ENCODE assay signal across 14 cellular contexts in genomic region chr14:73252491-73253322, GRCh38. TPM values are rescaled to one million over a fixed set of nuclear protein-coding genes. Genes with fewer than 3 reads are reported as not detected.
A peak's percentile ranks its signal among the peaks of the same experiment; 100 is the strongest.
DNase-seq lines count a peak whose midpoint lies in the region; ATAC-seq, FAIRE-seq and TF ChIP-seq lines count a peak whose summit lies in the region.
"Had no signal": no experiment of that assay in that cellular context is flagged by ENCODE, and none has a peak within 500 bp of the region (broad histone marks: within the 10 kb centered on the region; RNA-seq: fewer than 3 reads in every experiment).

No MANE protein-coding gene starts in this region.

- H3K27ac ChIP-seq in RWPE2 (ENCODE audit: poor library complexity, severe bottlenecking) (no peak overlapping the region), HepG2 (ENCODE audit: extremely low read length, insufficient read depth, low read length) (no peak overlapping the region), osteoblast (ENCODE audit: low read depth, low read length) (no peak overlapping the region)
- H3K27ac ChIP-seq: A549 had no signal

- POLR2A ChIA-PET in HepG2 (lab: Yijun Ruan, JAX) (no interaction called here), MCF 10A (lab: Yijun Ruan, JAX) (no interaction called here)

- H3K79me2 ChIP-seq in HepG2 (ENCODE audit: insufficient read depth, low read length) (no peaks in the 10 kb centered on the region), osteoblast (ENCODE audit: insufficient read depth, low read length) (no peaks in the 10 kb centered on the region)

- TF ChIP-seq EP300 in HepG2 (IDR thresholded peaks at IDR 0.05; ENCODE audit: low read depth in 2 of 2, low read length in 2 of 2): no peak
- TF ChIP-seq EP300 in HepG2 (CRISPR knock-in tag; IDR thresholded peaks at IDR 0.05; ENCODE audit: borderline replicate concordance): no peak

- 60% methylated on average over 5 of the region's 29 CpGs for WGBS in HepG2 (ENCODE audit: low lambda C conversion rate)

- FAIRE-seq in HepG2 (lab: Jason Lieb, UNC): no peak
- FAIRE-seq in H54 (lab: Jason Lieb, UNC): no peak
- FAIRE-seq: A549 had no signal

- no peak for TF ChIP-seq RAD21 in HepG2 (CRISPR knock-in tag; IDR thresholded peaks at IDR 0.05)

- H3K4me1 ChIP-seq in RWPE2 (ENCODE audit: insufficient read depth, poor library complexity, severe bottlenecking) (peaks cover 3% of the 10 kb centered on the region), HepG2 (ENCODE audit: insufficient read depth, low read length) (peaks cover 10% of the 10 kb centered on the region; the same call in 1 of the 2 replicates), osteoblast (ENCODE audit: insufficient read depth, low read length) (peaks cover 7% of the 10 kb centered on the region)
- H3K4me1 ChIP-seq: A549, Caco-2 had no signal

- H3K36me3 Mint-ChIP-seq in MCF 10A (ENCODE audit: insufficient read depth, unreplicated experiment): no peaks in the 10 kb centered on the region
- H3K36me3 Mint-ChIP-seq: CD8-positive, alpha-beta memory T cell had no signal

- H3K27me3 Mint-ChIP-seq in MCF 10A (ENCODE audit: insufficient read depth, unreplicated experiment): no peaks in the 10 kb centered on the region
- H3K27me3 Mint-ChIP-seq: CD8-positive, alpha-beta memory T cell had no signal

- no peak overlapping the region for H3K4me3 Mint-ChIP-seq in MCF 10A (ENCODE audit: unreplicated experiment)
- H3K4me3 Mint-ChIP-seq: CD8-positive, alpha-beta memory T cell; GM23338; H9 had no signal

- no peak overlapping the region for H3K4me2 ChIP-seq in HepG2 (ENCODE audit: low read depth, low read length)
- H3K4me2 ChIP-seq in osteoblast (ENCODE audit: insufficient read depth, low read length): no peak overlapping the region
- H3K4me2 ChIP-seq: A549, GM23338 had no signal

- in situ Hi-C loops in HepG2 (cut with HindIII; ENCODE audit: extremely low pct_ligation_motif_present, low pct_unique_long_range_greater_than_20kb): no loop called here

- CTCF ChIA-PET in HepG2 (lab: Yijun Ruan, JAX; ENCODE audit: low intra/inter-chr PET ratio, low total read pairs) (no interaction called here), MCF 10A (lab: Yijun Ruan, JAX) (no interaction called here)

- BruUV-seq in HepG2 (replicated peaks; lab: Mats Ljungman, UMichigan) (no TSS peak), MCF 10A (replicated peaks; lab: Mats Ljungman, UMichigan) (no TSS peak)

- no peaks in the 10 kb centered on the region for H3K9me3 Mint-ChIP-seq in MCF 10A (ENCODE audit: unreplicated experiment)
- H3K9me3 Mint-ChIP-seq: CD8-positive, alpha-beta memory T cell; GM23338; H9 had no signal

- H4K20me1 ChIP-seq in HepG2 (ENCODE audit: insufficient read depth, low read length) (no peaks in the 10 kb centered on the region), osteoblast (ENCODE audit: insufficient read depth, low read length) (no peaks in the 10 kb centered on the region)

- DNase-seq in RWPE2 (ENCODE audit: low spot score) (peak; percentile 78), HepG2 (ENCODE audit: low spot score) (no peak), osteoblast (ENCODE audit: insufficient read length, low spot score, missing footprints) (peak; percentile 41), MV-4-11 (lab: John Stamatoyannopoulos, UW) (no peak), AML-193 (lab: John Stamatoyannopoulos, UW) (no peak), H54 (ENCODE audit: insufficient read length, low spot score) (no peak), MCF 10A (ENCODE audit: unreplicated experiment) (no peak)
- DNase-seq: Caco-2, DMS53, GF-D8, H9 had no signal

- no peak overlapping the region for H3K27ac Mint-ChIP-seq in MCF 10A (ENCODE audit: low read depth, unreplicated experiment)
- H3K27ac Mint-ChIP-seq: CD8-positive, alpha-beta memory T cell; GM23338; H9 had no signal

- H3K4me1 Mint-ChIP-seq in MCF 10A (ENCODE audit: insufficient read depth, unreplicated experiment): peaks cover 12% of the 10 kb centered on the region

- no peaks in the 10 kb centered on the region for H3K36me3 ChIP-seq in RWPE2 (ENCODE audit: low read depth)
- H3K36me3 ChIP-seq in HepG2 (replicated peaks in 1 of 2; ENCODE audit: control insufficient read depth in 1 of 2, insufficient read depth in 2 of 2, low read length in 2 of 2): no peaks in the 10 kb centered on the region
- H3K36me3 ChIP-seq in osteoblast (ENCODE audit: insufficient read depth, low read length): no peaks in the 10 kb centered on the region

- no peak overlapping the region for H3K9ac ChIP-seq in HepG2 (ENCODE audit: insufficient read depth, low read depth, low read length)

- intact Hi-C loops in HepG2 (cut with micrococcal nuclease; ENCODE audit: unreplicated experiment): no loop called here
- intact Hi-C loops in MCF 10A (cut with micrococcal nuclease): no loop called here

- TF ChIP-seq POLR2A in HepG2 (IDR thresholded peaks at IDR 0.05; ENCODE audit: insufficient read depth in 1 of 2, low read depth in 2 of 2, low read length in 2 of 2): no peak
- TF ChIP-seq POLR2A in H54 (IDR thresholded peaks at IDR 0.05; ENCODE audit: low read depth, low read length): no peak

- H3K27me3 ChIP-seq in RWPE2 (ENCODE audit: insufficient read depth, poor library complexity, severe bottlenecking): no peaks in the 10 kb centered on the region
- H3K27me3 ChIP-seq in HepG2 (ENCODE audit: control insufficient read depth in 1 of 2, insufficient read depth in 2 of 2, low read length in 2 of 2): peaks cover 18 to 53% of the 10 kb centered on the region in 2 experiments; a peak in 4 of 5 replicates
- H3K27me3 ChIP-seq in osteoblast (ENCODE audit: insufficient read depth, low read length): no peaks in the 10 kb centered on the region

- H2AFZ ChIP-seq in HepG2 (ENCODE audit: low read length): no peak overlapping the region
- H2AFZ ChIP-seq in osteoblast (ENCODE audit: low read length): no peak overlapping the region
- H2AFZ ChIP-seq: GM23338 had no signal

- TF ChIP-seq CTCF in RWPE2 (IDR thresholded peaks at IDR 0.05; ENCODE audit: poor library complexity, severe bottlenecking): no peak
- no peak for TF ChIP-seq CTCF in HepG2 (CRISPR knock-in tag; IDR thresholded peaks at IDR 0.05)
- TF ChIP-seq CTCF in osteoblast (IDR thresholded peaks at IDR 0.05; ENCODE audit: extremely low read depth, low read depth, low read length): no peak
- no peak for TF ChIP-seq CTCF in MCF 10A (IDR thresholded peaks at IDR 0.05; ENCODE audit: unreplicated experiment)

- ATAC-seq in RWPE2 (ENCODE audit: low read depth) (no peak), HepG2 (peak; percentile 38)
- ATAC-seq: GM23338 had no signal

- no peaks in the 10 kb centered on the region for H3K9me3 ChIP-seq in RWPE2 (ENCODE audit: severe bottlenecking)
- no peaks in the 10 kb centered on the region for H3K9me3 ChIP-seq in HepG2 (ENCODE audit: low read length)
- no peaks in the 10 kb centered on the region for H3K9me3 ChIP-seq in osteoblast (ENCODE audit: low read depth, low read length)
- H3K9me3 ChIP-seq: A549, Caco-2 had no signal

- H3K4me3 ChIP-seq in RWPE2 (ENCODE audit: severe bottlenecking): no peak overlapping the region
- H3K4me3 ChIP-seq in HepG2 (replicated peaks in 1 of 3; ENCODE audit: insufficient read depth in 1 of 3, low read depth in 2 of 3, low read length in 3 of 3): no peak overlapping the region
- H3K4me3 ChIP-seq in osteoblast (ENCODE audit: insufficient read depth, low read length): no peak overlapping the region
- H3K4me3 ChIP-seq: A549, GM23338 had no signal

TF ChIP-seq in HepG2, 621 proteins besides CTCF, POLR2A, EP300 and RAD21 (continues in another document):
- TF ChIP-seq ZNF280B (CRISPR knock-in tag; IDR thresholded peaks at IDR 0.05; ENCODE audit: borderline replicate concordance) (no peak), HOXA7 (CRISPR knock-in tag; IDR thresholded peaks at IDR 0.05) (no peak), ATF3 (CRISPR knock-in tag; IDR thresholded peaks at IDR 0.05) (no peak), KLF9 (CRISPR knock-in tag; IDR thresholded peaks at IDR 0.05; ENCODE audit: low read depth) (no peak), CEBPG (CRISPR knock-in tag; IDR thresholded peaks at IDR 0.05) (no peak)

RNA-seq across cellular contexts. Expression of gene PAPLN, which starts 15.4 kb away (rescaled TPM):
- total RNA-seq in HepG2 (2016; rRNA removed; fragmentation: Illumina TruSeq; extraction: Trizol) (not detected in 2 replicates), osteoblast (5.3 and 5.8 TPM in 2 replicates), MCF 10A (2022) (2.1 and 2.8 TPM in 2 replicates)
- total RNA-seq in HepG2 (2016; cell fraction: cytosol; rRNA removed; fragmentation: Illumina TruSeq; extraction: Trizol; ENCODE audit: low read depth): not detected in 2 replicates
- total RNA-seq in HepG2 (2016; cell fraction: insoluble cytoplasmic fraction; rRNA removed; fragmentation: Illumina TruSeq; extraction: Trizol): not detected in 2 replicates
- not detected in 2 replicates for total RNA-seq in HepG2 (2016; cell fraction: membrane; rRNA removed; fragmentation: Illumina TruSeq; extraction: Trizol)
- not detected in 2 replicates for total RNA-seq in HepG2 (2016; cell fraction: nucleus; rRNA removed; fragmentation: Illumina TruSeq; extraction: Trizol)
- polyA plus RNA-seq in HepG2 (2011; rRNA removed): not detected in 2 replicates
- polyA plus RNA-seq in HepG2 (2011; cell fraction: cytosol; rRNA removed): 0.01 TPM in 1 of 2 replicates, not detected in the other
- 0.05 TPM in 1 of 2 replicates, not detected in the other for polyA plus RNA-seq in HepG2 (2011; cell fraction: nucleus; rRNA removed)
- polyA plus RNA-seq in HepG2 (2012): 0.07 and 0.28 TPM in 2 replicates
- polyA plus RNA-seq in HepG2 (2016; cell fraction: cytosol; fragmentation: Illumina TruSeq; extraction: Trizol; ENCODE audit: low read depth): not detected in 2 replicates
- polyA plus RNA-seq in HepG2 (2016; cell fraction: insoluble cytoplasmic fraction; fragmentation: Illumina TruSeq; extraction: Trizol; ENCODE audit: low read depth): not detected in 2 replicates
- not detected in 2 replicates for polyA plus RNA-seq in HepG2 (2016; cell fraction: membrane; fragmentation: Illumina TruSeq; extraction: Trizol; ENCODE audit: low read depth)
- polyA plus RNA-seq in HepG2 (2016; cell fraction: nucleus; fragmentation: Illumina TruSeq; extraction: Trizol; ENCODE audit: insufficient read depth, low read depth): not detected in 2 replicates
- polyA minus RNA-seq in HepG2 (2011; rRNA and poly(A)+ RNA removed; ENCODE audit: low replicate concordance): 4.1 TPM in 1 of 2 replicates, not detected in the other
- polyA minus RNA-seq in HepG2 (2011; cell fraction: cytosol; rRNA and poly(A)+ RNA removed): not detected in 2 replicates
- not detected in 2 replicates for polyA minus RNA-seq in HepG2 (2011; cell fraction: nucleus; rRNA and poly(A)+ RNA removed)

Comparison
In these comparisons a context has a peak if more than half of its experiments do, and no peak if none do; other contexts are left out.
1. DNase-seq: peak in RWPE2 (single experiment) and osteoblast (single experiment); none in HepG2 (single experiment), MV-4-11 (single experiment), AML-193 (0 of 2), H54 (single experiment) and MCF 10A (single experiment).